In genomic region chr5:157214399-157214798, GRCh38 we compare ENCODE assay signal across 19 cellular contexts. TPM values are rescaled to one million over a fixed set of nuclear protein-coding genes. Genes with fewer than 3 reads are reported as not detected.
DNase-seq lines count a peak whose midpoint lies in the region; ATAC-seq, FAIRE-seq and TF ChIP-seq lines count a peak whose summit lies in the region.
"Had no signal": no experiment of that assay in that cellular context is flagged by ENCODE, and none has a peak within 500 bp of the region (broad histone marks: within the 10 kb centered on the region; RNA-seq: fewer than 3 reads in every experiment).

No MANE protein-coding gene starts in this region.

- peaks cover 83% of the 10 kb centered on the region for H3K4me1 ChIP-seq in CD4-positive, CD25-positive, alpha-beta regulatory T cell (ENCODE audit: control insufficient read depth, insufficient read depth, low read length, poor library complexity, severe bottlenecking)
- H3K4me1 ChIP-seq in suprapubic skin (no peaks in the 10 kb centered on the region), OCI-LY7 (ENCODE audit: insufficient read depth, low read length, poor library complexity, severe bottlenecking) (peaks cover 18% of the 10 kb centered on the region)
- H3K4me1 ChIP-seq: body of pancreas, HAP-1 had no signal

- H3K27ac ChIP-seq in CD4-positive, CD25-positive, alpha-beta regulatory T cell (ENCODE audit: insufficient read depth, low read length, poor library complexity, severe bottlenecking) = peak overlapping the region; percentile 73
- H3K27ac ChIP-seq in suprapubic skin (no peak overlapping the region), OCI-LY7 (ENCODE audit: low read depth, low read length, poor library complexity, severe bottlenecking) (no peak overlapping the region)
- H3K27ac ChIP-seq: body of pancreas had no signal

- H3K36me3 Mint-ChIP-seq in CD4-positive, CD25-positive, alpha-beta regulatory T cell = peaks cover 76% of the 10 kb centered on the region
- peaks cover 92% of the 10 kb centered on the region for H3K36me3 Mint-ChIP-seq in effector memory CD8-positive, alpha-beta T cell (ENCODE audit: insufficient read depth)
- H3K36me3 Mint-ChIP-seq in progenitor cell of endocrine pancreas (ENCODE audit: insufficient read depth) = no peaks in the 10 kb centered on the region

- H3K4me1 Mint-ChIP-seq in CD4-positive, CD25-positive, alpha-beta regulatory T cell = peaks cover 35 to 95% (median 77%) of the 10 kb centered on the region in 4 donors
- peaks cover 67 to 88% of the 10 kb centered on the region in 2 donors for H3K4me1 Mint-ChIP-seq in effector memory CD8-positive, alpha-beta T cell (ENCODE audit: low read depth in 2 of 2)
- H3K4me1 Mint-ChIP-seq in progenitor cell of endocrine pancreas (ENCODE audit: low read depth) = no peaks in the 10 kb centered on the region

- peak overlapping the region in 2 of 3 donors; percentile 95 to 98 for H3K27ac Mint-ChIP-seq in CD4-positive, CD25-positive, alpha-beta regulatory T cell
- peak overlapping the region; percentile 56 to 92 for H3K27ac Mint-ChIP-seq in effector memory CD8-positive, alpha-beta T cell
- no peak overlapping the region for H3K27ac Mint-ChIP-seq in progenitor cell of endocrine pancreas
- H3K27ac Mint-ChIP-seq: nephron progenitor cell had no signal

- FAIRE-seq in GM12891 (lab: Jason Lieb, UNC) = peak; percentile 13

- H3K27me3 Mint-ChIP-seq in CD4-positive, CD25-positive, alpha-beta regulatory T cell = no peaks in the 10 kb centered on the region
- H3K27me3 Mint-ChIP-seq in effector memory CD8-positive, alpha-beta T cell = no peaks in the 10 kb centered on the region
- peaks cover 2% of the 10 kb centered on the region for H3K27me3 Mint-ChIP-seq in progenitor cell of endocrine pancreas

- H3K4me3 ChIP-seq in CD4-positive, CD25-positive, alpha-beta regulatory T cell (ENCODE audit: low read depth, low read length) = peak overlapping the region; percentile 56
- no peak overlapping the region for H3K4me3 ChIP-seq in suprapubic skin
- H3K4me3 ChIP-seq in OCI-LY7 (ENCODE audit: low read depth, low read length, poor library complexity, severe bottlenecking) = no peak overlapping the region
- H3K4me3 ChIP-seq: body of pancreas, HAP-1 had no signal

- peaks cover 97% of the 10 kb centered on the region for H3K36me3 ChIP-seq in CD4-positive, CD25-positive, alpha-beta regulatory T cell (ENCODE audit: control insufficient read depth, insufficient read depth, low read length)
- no peaks in the 10 kb centered on the region for H3K36me3 ChIP-seq in suprapubic skin
- H3K36me3 ChIP-seq in OCI-LY7 (ENCODE audit: insufficient read depth, low read length) = no peaks in the 10 kb centered on the region
- H3K36me3 ChIP-seq: HAP-1 had no signal

- H3K9me2 ChIP-seq in OCI-LY7 (ENCODE audit: insufficient read depth, low read length) = no peaks in the 10 kb centered on the region

- peaks cover 0 to 3% (median 0%) of the 10 kb centered on the region in 7 donors for H3K9me3 Mint-ChIP-seq in CD4-positive, CD25-positive, alpha-beta regulatory T cell
- no peaks in the 10 kb centered on the region for H3K9me3 Mint-ChIP-seq in effector memory CD8-positive, alpha-beta T cell
- no peaks in the 10 kb centered on the region for H3K9me3 Mint-ChIP-seq in progenitor cell of endocrine pancreas (ENCODE audit: low read depth)
- H3K9me3 Mint-ChIP-seq: nephron progenitor cell had no signal

- no peaks in the 10 kb centered on the region for H3K27me3 ChIP-seq in CD4-positive, CD25-positive, alpha-beta regulatory T cell (ENCODE audit: control insufficient read depth, insufficient read depth, low read length)
- H3K27me3 ChIP-seq in suprapubic skin = no peaks in the 10 kb centered on the region
- H3K27me3 ChIP-seq: body of pancreas had no signal

- no peak for ATAC-seq in CD4-positive, CD25-positive, alpha-beta regulatory T cell (ENCODE audit: low read depth in 2 of 2)
- ATAC-seq in effector memory CD8-positive, alpha-beta T cell (replicated peaks) = no peak
- ATAC-seq: body of pancreas had no signal

- TF ChIP-seq CTCF in suprapubic skin (IDR thresholded peaks at IDR 0.05) (no peak), OCI-LY7 (conservative IDR thresholded peaks at IDR 0.05; ENCODE audit: low read length) (no peak), progenitor cell of endocrine pancreas (IDR thresholded peaks at IDR 0.05; ENCODE audit: unreplicated experiment) (no peak)

- no peak for DNase-seq in CD4-positive, CD25-positive, alpha-beta regulatory T cell
- DNase-seq in GM12891 (ENCODE audit: insufficient read length, low spot score) (no peak), suprapubic skin (ENCODE audit: low spot score in 2 of 2) (no peak), OCI-LY7 (ENCODE audit: low spot score) (no peak), progenitor cell of endocrine pancreas (ENCODE audit: low spot score, unreplicated experiment) (no peak)
- no peak for DNase-seq in effector memory CD8-positive, alpha-beta T cell
- DNase-seq: body of pancreas; erythroblast; IMR-90; mammary epithelial cell; NCI-H2081 treated with DMSO at 0.1 percent for 48 hours; NCI-H82; nephron progenitor cell; stimulated activated CD4-positive, alpha-beta T cell treated with anti-CD3 and anti-CD28 coated beads, Interleukin-12 subunit alpha, Interleukin-12 subunit beta, amount 100 ng/mL, for 4 hours; SW 1271 had no signal

- no peaks in the 10 kb centered on the region for H3K9me3 ChIP-seq in CD4-positive, CD25-positive, alpha-beta regulatory T cell (ENCODE audit: control insufficient read depth in 2 of 2, low read length in 2 of 2)
- H3K9me3 ChIP-seq in suprapubic skin = no peaks in the 10 kb centered on the region
- H3K9me3 ChIP-seq in OCI-LY7 (ENCODE audit: low read length) = no peaks in the 10 kb centered on the region
- H3K9me3 ChIP-seq: body of pancreas, HAP-1 had no signal

- H4K20me1 ChIP-seq in OCI-LY7 (ENCODE audit: insufficient read depth, low read length) = no peaks in the 10 kb centered on the region

- POLR2A ChIA-PET in OCI-LY7 (lab: Charles Lee) = interaction anchor here (0.6 kb wide), 1 partner anchor 8 kb away, joined by 5 read pairs; no protein-coding TSS in a partner anchor

- no TSS peak for BruUV-seq in OCI-LY7 (replicated peaks; lab: Mats Ljungman, UMichigan)

- no peak overlapping the region for H2AFZ ChIP-seq in OCI-LY7 (ENCODE audit: low read length)

- no peaks in the 10 kb centered on the region for H3K79me2 ChIP-seq in OCI-LY7 (ENCODE audit: insufficient read depth, low read depth, low read length)

- intact Hi-C loops in OCI-LY7 (cut with micrococcal nuclease; ENCODE audit: unreplicated experiment) = no loop called here

- CTCF ChIA-PET in OCI-LY7 (lab: Charles Lee; ENCODE audit: unreplicated experiment) = no interaction called here

- H3K4me3 Mint-ChIP-seq in CD4-positive, CD25-positive, alpha-beta regulatory T cell = peak overlapping the region in 3 of 4 donors; percentile 54 to 86 (median 73)
- peak overlapping the region; percentile 69 to 71 for H3K4me3 Mint-ChIP-seq in effector memory CD8-positive, alpha-beta T cell
- no peak overlapping the region for H3K4me3 Mint-ChIP-seq in progenitor cell of endocrine pancreas (ENCODE audit: low read depth)
- H3K4me3 Mint-ChIP-seq: nephron progenitor cell had no signal

- TF ChIP-seq EP300 in suprapubic skin (IDR thresholded peaks at IDR 0.05) = no peak

- no peak for TF ChIP-seq POLR2A in GM12891 (IDR thresholded peaks at IDR 0.05; ENCODE audit: low read depth, low read length)
- TF ChIP-seq POLR2A in Raji (IDR thresholded peaks at IDR 0.05; ENCODE audit: insufficient read depth, low read depth, low read length) = peak; percentile 46
- no peak for TF ChIP-seq POLR2A in suprapubic skin (IDR thresholded peaks at IDR 0.05)

- H3K4me2 ChIP-seq in OCI-LY7 (ENCODE audit: low read length) = no peak overlapping the region; the same call in 1 of the 2 replicates

TF ChIP-seq in GM12891, 5 proteins besides CTCF, POLR2A, EP300 and RAD21:
- TF ChIP-seq POLR2AphosphoS5 (IDR thresholded peaks at IDR 0.05; ENCODE audit: low read depth, low read length) = no peak
- TF ChIP-seq SPI1 (IDR thresholded peaks at IDR 0.05; ENCODE audit: low read depth, low read length) = no peak
- no peak for TF ChIP-seq PAX5 (IDR thresholded peaks at IDR 0.05; ENCODE audit: insufficient read depth, low read length, severe bottlenecking)
- no peak for TF ChIP-seq TAF1 (IDR thresholded peaks at IDR 0.05; ENCODE audit: low read depth, low read length)
- TF ChIP-seq POU2F2 (IDR thresholded peaks at IDR 0.05; ENCODE audit: low read depth, low read length) = no peak

RNA-seq across cellular contexts. Expression of gene ITK, which starts 33.8 kb away (rescaled TPM):
- 550 TPM for total RNA-seq in CD4-positive, CD25-positive, alpha-beta regulatory T cell
- 100 to 1,000 TPM; 146 to 222 (median 169) TPM for polyA plus RNA-seq in CD4-positive, CD25-positive, alpha-beta regulatory T cell
- polyA plus RNA-seq in GM12891 (2012; ENCODE audit: low read depth, missing spikeins) = 1.1 TPM
- total RNA-seq in suprapubic skin (1 to 10 TPM; 1.6 to 3.5 (median 2.7) TPM), OCI-LY7 (2022) (not detected in 2 replicates), progenitor cell of endocrine pancreas (not detected in 2 replicates)
- total RNA-seq in OCI-LY7 (2014; rRNA removed; shearing (Covaris generic)) = 0.05 TPM in 1 of 2 replicates, not detected in the other
- total RNA-seq: glomerular endothelial cell, IMR-90, mammary epithelial cell had no signal
- polyA plus RNA-seq: BJ, IMR-90, mammary epithelial cell had no signal

RNA-seq across cellular contexts. Expression of gene GARIN3, which starts 48.3 kb away (rescaled TPM):
- not detected for total RNA-seq in CD4-positive, CD25-positive, alpha-beta regulatory T cell
- not detected for polyA plus RNA-seq in CD4-positive, CD25-positive, alpha-beta regulatory T cell
- not detected for polyA plus RNA-seq in GM12891 (2012; ENCODE audit: low read depth, missing spikeins)
- not detected for total RNA-seq in suprapubic skin
- not detected in 2 replicates for total RNA-seq in OCI-LY7 (2014; rRNA removed; shearing (Covaris generic))
- total RNA-seq in OCI-LY7 (2022) = not detected in 2 replicates
- total RNA-seq in progenitor cell of endocrine pancreas = not detected in 2 replicates
- total RNA-seq: body of pancreas, glomerular endothelial cell, IMR-90, mammary epithelial cell had no signal
- polyA plus RNA-seq: BJ, IMR-90, mammary epithelial cell had no signal

RNA-seq across cellular contexts. Expression of gene CYFIP2, which starts 51.5 kb away (rescaled TPM):
- total RNA-seq in CD4-positive, CD25-positive, alpha-beta regulatory T cell = 357 TPM
- polyA plus RNA-seq in CD4-positive, CD25-positive, alpha-beta regulatory T cell = 100 to 1,000 TPM; 332 to 383 (median 360) TPM
- polyA plus RNA-seq in GM12891 (2012; ENCODE audit: low read depth, missing spikeins) = 99.2 TPM
- total RNA-seq in suprapubic skin (10 to 100 TPM; 12.7 to 17.1 (median 14.9) TPM), OCI-LY7 (2022) (419 and 461 TPM in 2 replicates), progenitor cell of endocrine pancreas (85.1 and 88.5 TPM in 2 replicates)
- total RNA-seq in OCI-LY7 (2014; rRNA removed; shearing (Covaris generic)) = 221 and 258 TPM in 2 replicates

Comparison
In these comparisons a context has a peak if more than half of its experiments do, and no peak if none do; other contexts are left out.
1. RNA of gene ITK, which starts 33.8 kb away (total RNA-seq): 550 TPM in CD4-positive, CD25-positive, alpha-beta regulatory T cell (single experiment); 1.6 to 3.5 TPM in suprapubic skin, 0.05 TPM in OCI-LY7 and not detected in progenitor cell of endocrine pancreas; every median in the first group is over 100 times any median in the second.